In genomic region chr20:35742741-35743523, GRCh38 we compare ENCODE assay signal across 8 cellular contexts. TPM values are rescaled to one million over a fixed set of nuclear protein-coding genes. Genes with fewer than 3 reads are reported as not detected.
A peak's percentile ranks its signal among the peaks of the same experiment; 100 is the strongest.
DNase-seq lines count a peak whose midpoint lies in the region; ATAC-seq and TF ChIP-seq lines count a peak whose summit lies in the region.

No MANE protein-coding gene starts in this region.

- H3K9me3 ChIP-seq in PC-3 (ENCODE audit: low read length) (no peaks in the 10 kb centered on the region), right lobe of liver (no peaks in the 10 kb centered on the region), tibial nerve (no peaks in the 10 kb centered on the region)

- intact Hi-C loops in PC-3 (cut with micrococcal nuclease) (loop anchor here (1.0 to 2.0 kb wide), 2 partner anchors 26 to 141 kb away; no protein-coding TSS in a partner anchor), right lobe of liver (cut with DNase I) (no loop called here)

- H3K4me2 ChIP-seq in PC-3 (ENCODE audit: low read length), result peak overlapping the region; percentile 95

- POLR2A ChIA-PET in PC-3 (lab: Charles Lee; ENCODE audit: unreplicated experiment), result interaction anchor here (0.5 to 2.2 kb wide), 16 partner anchors 11 to 483 kb away, joined by 3 to 61 read pairs (median 5); partner anchors contain the start of genes PHF20, ROMO1 and SCAND1

- peaks cover 50% of the 10 kb centered on the region for H3K4me1 Mint-ChIP-seq in HFFc6 (ENCODE audit: low read depth)

- peaks cover 5% of the 10 kb centered on the region for H3K9me3 Mint-ChIP-seq in HFFc6

- H4K20me1 ChIP-seq in PC-3 (ENCODE audit: low read length), result peaks cover 34% of the 10 kb centered on the region

- no peaks in the 10 kb centered on the region for H3K9me2 ChIP-seq in PC-3 (replicated peaks; ENCODE audit: low read length)

- DNase-seq in COR-L47 (lab: John Stamatoyannopoulos, UW) (peak; percentile 14), HFFc6 (no peak), PC-3 (no peak), cardiac fibroblast (ENCODE audit: low read depth in 2 of 2) (peak; percentile 40 to 41), right lobe of liver (no peak), tibial nerve (ENCODE audit: low spot score in 2 of 2) (peak in 1 of 2 donors; percentile 16), AG08396 (ENCODE audit: low spot score) (no peak)

- peaks cover 41% of the 10 kb centered on the region for H3K36me3 Mint-ChIP-seq in HFFc6 (ENCODE audit: low read depth)

- peaks cover 32% of the 10 kb centered on the region for H3K4me1 ChIP-seq in PC-3 (ENCODE audit: insufficient read depth, low read length)
- peaks cover 0 to 36% (median 13%) of the 10 kb centered on the region in 4 donors for H3K4me1 ChIP-seq in right lobe of liver
- peaks cover 6 to 38% (median 31%) of the 10 kb centered on the region in 4 donors for H3K4me1 ChIP-seq in tibial nerve

- peak overlapping the region; percentile 99 for H3K27ac Mint-ChIP-seq in HFFc6

- no peaks in the 10 kb centered on the region for H3F3A ChIP-seq in PC-3 (ENCODE audit: low read length, unreplicated experiment)

- CTCF ChIA-PET in PC-3 (lab: Charles Lee), result interaction anchor here (1.3 kb wide), 1 partner anchor 141 kb away, joined by 10 read pairs; no protein-coding TSS in a partner anchor

- 0% methylated on average over 8 of the region's 8 CpGs for WGBS in right lobe of liver (ENCODE audit: insufficient coverage, low coverage, low lambda C conversion rate, missing lambda C conversion rate)
- 2% methylated on average over 8 of the region's 8 CpGs for WGBS in tibial nerve, 2 donors

- BruUV-seq in PC-3 (replicated peaks; lab: Mats Ljungman, UMichigan), result TSS peak; percentile 95

- H3K27me3 ChIP-seq in PC-3 (ENCODE audit: low read length) (no peaks in the 10 kb centered on the region), right lobe of liver (no peaks in the 10 kb centered on the region), tibial nerve (no peaks in the 10 kb centered on the region)

- peaks cover 15% of the 10 kb centered on the region for H3K27me3 Mint-ChIP-seq in HFFc6 (ENCODE audit: insufficient read depth)

- peak overlapping the region; percentile 62 for H2AFZ ChIP-seq in PC-3 (ENCODE audit: low read length)

- no peak for TF ChIP-seq POLR2A in right lobe of liver (IDR thresholded peaks at IDR 0.05)
- no peak for TF ChIP-seq POLR2A in tibial nerve (IDR thresholded peaks at IDR 0.05)

- H3K4me3 ChIP-seq in PC-3 (ENCODE audit: low read length) (peak overlapping the region; percentile 82), cardiac fibroblast (replicated peaks in 1 of 2; ENCODE audit: low read depth in 2 of 2, low read length in 2 of 2) (peak overlapping the region; percentile 58 to 66), right lobe of liver (peak overlapping the region; percentile 50 to 85 (median 60)), tibial nerve (peak overlapping the region; percentile 42 to 66 (median 62))

- peaks cover 52% of the 10 kb centered on the region for H3K79me2 ChIP-seq in PC-3 (ENCODE audit: low read length)

- H3K36me3 ChIP-seq in PC-3 (ENCODE audit: low read depth, low read length) (peaks cover 34% of the 10 kb centered on the region), right lobe of liver (peaks cover 0 to 28% (median 18%) of the 10 kb centered on the region in 4 donors), tibial nerve (peaks cover 0 to 23% (median 4%) of the 10 kb centered on the region in 3 donors)

- H3K27ac ChIP-seq in PC-3 (ENCODE audit: low read length), result peak overlapping the region; percentile 83
- peak overlapping the region; percentile 90 to 97 (median 94) for H3K27ac ChIP-seq in right lobe of liver
- H3K27ac ChIP-seq in tibial nerve, result peak overlapping the region; percentile 97 to 99 (median 98)

- no peak for ATAC-seq in PC-3
- ATAC-seq in right lobe of liver, result peak; percentile 4 to 14 (median 10)
- no peak for ATAC-seq in GM19397 (IDR thresholded peaks at IDR 0.05; ENCODE audit: unreplicated experiment)

- peak overlapping the region; percentile 97 for H3K4me3 Mint-ChIP-seq in HFFc6

- TF ChIP-seq CTCF in HFFc6 (IDR thresholded peaks at IDR 0.05) (peak; percentile 23; the same call in 1 of the 2 replicates), PC-3 (conservative IDR thresholded peaks at IDR 0.05; ENCODE audit: low read depth, low read length) (0 out of 2 replicates have a peak, but pooled peaks have one; percentile 3), cardiac fibroblast (IDR thresholded peaks at IDR 0.05; ENCODE audit: low read depth, low read length) (no peak), right lobe of liver (IDR thresholded peaks at IDR 0.05) (no peak), tibial nerve (IDR thresholded peaks at IDR 0.05) (no peak)

- TF ChIP-seq EP300 in tibial nerve (IDR thresholded peaks at IDR 0.05), result no peak

- peak overlapping the region; percentile 99 for H3K9ac ChIP-seq in PC-3 (ENCODE audit: low read length)

RNA-seq across cellular contexts. Expression of gene RBM39, which starts 0.9 kb away (rescaled TPM):
- 100 to 1,000 TPM; 162 to 198 (median 185) TPM for total RNA-seq in HFFc6 (2021; fragmentation: NEBNext Ultra II Directional; extraction: Animal tissue kit (Norgen Biotek cat#: 25700))
- total RNA-seq in PC-3 (2014; rRNA removed), result 286 and 341 TPM in 2 replicates
- 100 to 1,000 TPM in 5 of 6 experiments, 10 to 100 TPM in 1; 86.4 to 166 (median 120) TPM for total RNA-seq in right lobe of liver
- 100 to 1,000 TPM; 410 to 504 (median 446) TPM for total RNA-seq in tibial nerve

RNA-seq across cellular contexts. Expression of gene PHF20, which starts 28.9 kb away (rescaled TPM):
- 10 to 100 TPM; 31.5 to 40.9 (median 36.2) TPM for total RNA-seq in HFFc6 (2021; fragmentation: NEBNext Ultra II Directional; extraction: Animal tissue kit (Norgen Biotek cat#: 25700))
- total RNA-seq in PC-3 (2014; rRNA removed) (37.2 and 56.3 TPM in 2 replicates), right lobe of liver (10 to 100 TPM in 5 of 6 experiments, 1 to 10 TPM in 1; 9.3 to 16.7 (median 14.5) TPM), tibial nerve (10 to 100 TPM; 30.0 to 76.8 (median 57.1) TPM)

RNA-seq across cellular contexts. Expression of gene ROMO1, which starts 43.7 kb away (rescaled TPM):
- 100 to 1,000 TPM; 158 to 236 (median 195) TPM for total RNA-seq in HFFc6 (2021; fragmentation: NEBNext Ultra II Directional; extraction: Animal tissue kit (Norgen Biotek cat#: 25700))
- 479 and 530 TPM in 2 replicates for total RNA-seq in PC-3 (2014; rRNA removed)
- 100 to 1,000 TPM in 2 of 6 experiments, 10 to 100 TPM in 4; 70.4 to 209 (median 84.8) TPM for total RNA-seq in right lobe of liver
- total RNA-seq in tibial nerve, result 100 to 1,000 TPM; 237 to 447 (median 320) TPM

RNA-seq across cellular contexts. Expression of gene NFS1, which starts 43.8 kb away (rescaled TPM):
- 10 to 100 TPM; 28.6 to 40.6 (median 34.6) TPM for total RNA-seq in HFFc6 (2021; fragmentation: NEBNext Ultra II Directional; extraction: Animal tissue kit (Norgen Biotek cat#: 25700))
- total RNA-seq in PC-3 (2014; rRNA removed), result 71.8 and 75.8 TPM in 2 replicates
- total RNA-seq in right lobe of liver, result 10 to 100 TPM; 30.9 to 63.7 (median 44.3) TPM
- total RNA-seq in tibial nerve, result 10 to 100 TPM; 17.7 to 64.1 (median 34.5) TPM

Comparison
In these comparisons a context has a peak if more than half of its experiments do, and no peak if none do; other contexts are left out.
1. DNase-seq: peak in COR-L47 (single experiment) and cardiac fibroblast (2 of 2); none in HFFc6 (single experiment), PC-3 (single experiment), right lobe of liver (0 of 3) and AG08396 (single experiment).
2. CTCF ChIP-seq: peak in HFFc6 (single experiment) and PC-3 (single experiment); none in cardiac fibroblast (single experiment), right lobe of liver (0 of 4) and tibial nerve (0 of 5).
3. ATAC-seq: peak in right lobe of liver (4 of 4); none in PC-3 (single experiment) and GM19397 (single experiment).
4. Peak in every context shown above with its lines, with median percentiles within 50 percentile points of each other: H3K27ac ChIP-seq and H3K4me3 ChIP-seq.